In the genomic region with DNA sequence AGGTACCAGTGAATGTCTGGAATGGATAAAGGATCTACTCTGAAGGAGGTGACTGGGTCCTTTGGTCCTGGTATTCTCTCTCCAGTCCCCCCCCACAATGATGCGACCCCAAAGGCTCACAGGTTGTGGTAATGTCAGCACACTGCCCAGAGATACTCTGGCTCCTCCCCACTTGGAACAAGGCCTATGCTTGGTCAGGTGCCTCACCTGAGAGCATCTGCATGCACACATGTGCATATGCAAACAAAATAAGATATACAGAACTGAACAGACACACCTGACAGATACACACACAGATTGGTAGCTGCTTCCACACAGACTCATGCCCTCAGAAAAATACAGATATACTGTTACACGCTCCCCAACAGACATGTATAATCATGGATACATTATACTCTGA, we compare ENCODE assay signal across 19 cellular contexts.
"Had no signal": no experiment of that assay in that cellular context is flagged by ENCODE, and none has a peak within 500 bp of the region (broad histone marks: within the 10 kb centered on the region; RNA-seq: fewer than 3 reads in every experiment).

No MANE protein-coding gene starts in this region.

- H3K36me3 ChIP-seq: breast epithelium, prostate gland had no signal

- H3K27me3 ChIP-seq: breast epithelium, spleen, tibial artery had no signal

- H3K27ac ChIP-seq: breast epithelium, left ventricle myocardium inferior, prostate gland, spleen, tibial artery, VCaP had no signal

- ATAC-seq: activated CD4-positive, CD25-positive, alpha-beta regulatory T cell treated with anti-CD3 and anti-CD28 coated beads, Interleukin-2, amount 50 U/mL, for 24 hours; naive thymus-derived CD8-positive, alpha-beta T cell; stimulated activated naive CD8-positive, alpha-beta T cell treated with anti-CD3 and anti-CD28 coated beads, Interleukin-15, Interleukin-2, amounts not matched to agents 100 U/mL and 50 U/mL, for 24 hours had no signal

- DNase-seq: activated CD4-positive, alpha-beta T cell treated with anti-CD3 and anti-CD28 coated beads, Interleukin-2, amount 50 U/mL, for 1 hour; activated naive CD4-positive, alpha-beta T cell; activated naive CD8-positive, alpha-beta T cell treated with anti-CD3 and anti-CD28 coated beads, Interleukin-2, amount 10 ng/mL, durations not matched to agents 7 days and 5 days; activated T-cell treated with anti-CD3 and anti-CD28 coated beads, Interleukin-2, amount 50 U/mL, for 24 hours; amniotic stem cell; effector memory CD4-positive, alpha-beta T cell; foreskin melanocyte; hippocampal formation; kidney glomerular epithelial cell; left ventricle myocardium inferior; naive thymus-derived CD8-positive, alpha-beta T cell; spleen; stimulated activated CD4-positive, alpha-beta T cell treated with anti-CD3 and anti-CD28 coated beads, Interleukin-4, amount 100 ng/mL, for 1 hour; stimulated activated naive CD8-positive, alpha-beta T cell treated with anti-CD3 and anti-CD28 coated beads, Interleukin-15, Interleukin-2, amounts not matched to agents 100 U/mL and 50 U/mL, for 24 hours; tibial artery had no signal

- H3K4me3 ChIP-seq: breast epithelium, left ventricle myocardium inferior, prostate gland, spleen, tibial artery had no signal

- H3K9me3 ChIP-seq: breast epithelium, left ventricle myocardium inferior, prostate gland, spleen, tibial artery had no signal

- H3K4me1 ChIP-seq: breast epithelium, prostate gland had no signal
